In the genomic region with DNA sequence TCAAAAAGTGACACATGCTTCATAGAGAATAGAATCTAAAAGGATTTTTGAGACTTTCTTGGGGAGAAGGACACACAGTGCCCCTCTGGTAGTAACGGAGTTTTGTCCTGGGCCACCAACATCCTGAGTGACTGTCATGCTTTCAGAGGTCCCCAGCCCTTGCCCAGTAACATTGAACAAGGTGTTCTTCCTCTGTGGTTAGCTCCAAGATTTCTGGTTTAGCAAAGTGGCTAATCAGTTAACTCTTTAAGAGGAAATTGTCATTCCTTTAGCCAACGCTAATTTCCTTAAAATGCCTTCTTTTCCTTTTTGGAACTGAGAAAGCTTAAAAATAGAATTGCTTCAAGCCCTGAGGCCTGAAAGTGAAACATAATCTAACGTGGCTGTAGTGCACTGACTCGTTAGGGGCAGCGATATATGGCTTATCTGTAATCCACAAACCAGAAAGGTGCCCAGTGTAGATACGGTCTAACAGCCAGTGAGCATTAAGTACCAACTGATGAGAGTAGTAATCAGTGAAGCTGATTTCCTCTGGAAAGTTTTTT, we compare ENCODE assay signal across 8 cellular contexts. TPM values are rescaled to one million over a fixed set of nuclear protein-coding genes. Genes with fewer than 3 reads are reported as not detected.
A peak's percentile ranks its signal among the peaks of the same experiment; 100 is the strongest.
DNase-seq lines count a peak whose midpoint lies in the region; ATAC-seq and TF ChIP-seq lines count a peak whose summit lies in the region.

No MANE protein-coding gene starts in this region.

- peaks cover 100% of the 10 kb centered on the region for H4K20me1 ChIP-seq in neural progenitor cell (ENCODE audit: low read depth)

- ATAC-seq in GM18498 (IDR thresholded peaks at IDR 0.05; ENCODE audit: unreplicated experiment) (peak; percentile 95), GM21528 (IDR thresholded peaks at IDR 0.05; ENCODE audit: low FRiP score, unreplicated experiment) (peak; percentile 94)

- H3K4me3 ChIP-seq in fibroblast of the aortic adventitia (ENCODE audit: low read depth, low read length) (no peak overlapping the region), brain microvascular endothelial cell (ENCODE audit: low read depth, low read length) (no peak overlapping the region), neural progenitor cell (no peak overlapping the region)

- H3K79me2 ChIP-seq in neural progenitor cell (ENCODE audit: low read depth): peaks cover 100% of the 10 kb centered on the region

- DNase-seq in fibroblast of the aortic adventitia (ENCODE audit: low read depth): peak; percentile 10
- DNase-seq in A172 (ENCODE audit: low spot score): no peak
- DNase-seq in activated CD4-positive, alpha-beta T cell treated with anti-CD3 and anti-CD28 coated beads for 48 hours: no peak
- no peak for DNase-seq in brain microvascular endothelial cell
- no peak for DNase-seq in neural progenitor cell (ENCODE audit: low spot score)

- H3F3A ChIP-seq in neural progenitor cell (ENCODE audit: low read depth): no peaks in the 10 kb centered on the region

- in situ Hi-C loops in brain microvascular endothelial cell (cut with HindIII; ENCODE audit: low pct_ligation_motif_present, low sequenced_read_pairs): no loop called here

- H3K27ac ChIP-seq in brain microvascular endothelial cell: no peak overlapping the region
- H3K27ac ChIP-seq in neural progenitor cell: no peak overlapping the region

- peaks cover 9% of the 10 kb centered on the region for H3K36me3 Mint-ChIP-seq in IgD-negative memory B cell
- H3K36me3 Mint-ChIP-seq in neural progenitor cell: peaks cover 50% of the 10 kb centered on the region

- no peak overlapping the region for H2AFZ ChIP-seq in neural progenitor cell (replicated peaks)

- H3K36me3 ChIP-seq in brain microvascular endothelial cell (replicated peaks) (peaks cover 3% of the 10 kb centered on the region), neural progenitor cell (no peaks in the 10 kb centered on the region)

- H3K4me3 Mint-ChIP-seq in IgD-negative memory B cell: peak overlapping the region; percentile 47 to 93 (median 61)
- no peak overlapping the region for H3K4me3 Mint-ChIP-seq in neural progenitor cell

- TF ChIP-seq CTCF in fibroblast of the aortic adventitia (IDR thresholded peaks at IDR 0.05; ENCODE audit: insufficient read depth, low read length): no peak
- no peak for TF ChIP-seq CTCF in brain microvascular endothelial cell (IDR thresholded peaks at IDR 0.05; ENCODE audit: low read depth, low read length, missing control alignments)
- no peak for TF ChIP-seq CTCF in neural progenitor cell (IDR thresholded peaks at IDR 0.05)

- H3K4me1 ChIP-seq in neural progenitor cell: no peaks in the 10 kb centered on the region

- no peaks in the 10 kb centered on the region for H3K27me3 Mint-ChIP-seq in IgD-negative memory B cell
- no peaks in the 10 kb centered on the region for H3K27me3 Mint-ChIP-seq in neural progenitor cell (ENCODE audit: insufficient read depth, low read depth)

- H3K27me3 ChIP-seq in brain microvascular endothelial cell (replicated peaks): no peaks in the 10 kb centered on the region
- H3K27me3 ChIP-seq in neural progenitor cell: no peaks in the 10 kb centered on the region

- peaks cover 31 to 38% (median 34%) of the 10 kb centered on the region in 3 donors for H3K4me1 Mint-ChIP-seq in IgD-negative memory B cell
- H3K4me1 Mint-ChIP-seq in neural progenitor cell: peaks cover 9% of the 10 kb centered on the region

- H3K4me2 ChIP-seq in neural progenitor cell: no peak overlapping the region

- peak overlapping the region; percentile 10 to 59 (median 12) for H3K27ac Mint-ChIP-seq in IgD-negative memory B cell
- no peak overlapping the region for H3K27ac Mint-ChIP-seq in neural progenitor cell

- no peak overlapping the region for H3K9ac ChIP-seq in neural progenitor cell

- no peaks in the 10 kb centered on the region for H3K9me3 Mint-ChIP-seq in IgD-negative memory B cell
- no peaks in the 10 kb centered on the region for H3K9me3 Mint-ChIP-seq in neural progenitor cell

- H3K9me3 ChIP-seq in neural progenitor cell (ENCODE audit: low read depth): no peaks in the 10 kb centered on the region

RNA-seq across cellular contexts. Expression of a gene that starts 7.8 kb away (rescaled TPM):
- polyA plus RNA-seq in IgD-negative memory B cell: 3.0 TPM
- total RNA-seq in fibroblast of the aortic adventitia (ENCODE audit: low replicate concordance) (5.0 and 7.4 TPM in 2 replicates), neural progenitor cell (ENCODE audit: low replicate concordance) (30.2 and 35.7 TPM in 2 replicates)
- total RNA-seq in A172 (2014; rRNA removed; shearing (Covaris generic)): 6.5 and 8.1 TPM in 2 replicates
